8 cellular contexts compared by ENCODE assay signal in genomic region chr7:23530355-23530754, GRCh38. TPM values are rescaled to one million over a fixed set of nuclear protein-coding genes. Genes with fewer than 3 reads are reported as not detected.
DNase-seq lines count a peak whose midpoint lies in the region; ATAC-seq and TF ChIP-seq lines count a peak whose summit lies in the region.

No MANE protein-coding gene starts in this region.

- H3K36me3 Mint-ChIP-seq in CD4-positive, CD25-positive, alpha-beta regulatory T cell = peaks cover 11% of the 10 kb centered on the region
- H3K36me3 Mint-ChIP-seq in T-cell = peaks cover 4% of the 10 kb centered on the region

- peaks cover 49% of the 10 kb centered on the region for H3K4me1 ChIP-seq in CD4-positive, CD25-positive, alpha-beta regulatory T cell (ENCODE audit: control insufficient read depth, insufficient read depth, low read length, poor library complexity, severe bottlenecking)
- H3K4me1 ChIP-seq in effector memory CD4-positive, alpha-beta T cell (ENCODE audit: control insufficient read depth, insufficient read depth, low read length, poor library complexity, severe bottlenecking) = peaks cover 28% of the 10 kb centered on the region
- peaks cover 16 to 41% of the 10 kb centered on the region in 2 donors for H3K4me1 ChIP-seq in muscle layer of duodenum (ENCODE audit: control insufficient read depth in 1 of 2, insufficient read depth in 2 of 2, low read length in 2 of 2)

- H3K4me1 Mint-ChIP-seq in CD4-positive, CD25-positive, alpha-beta regulatory T cell = peaks cover 38 to 65% (median 52%) of the 10 kb centered on the region in 4 donors
- peaks cover 57 to 66% (median 63%) of the 10 kb centered on the region in 3 donors for H3K4me1 Mint-ChIP-seq in T-cell

- peaks cover 2% of the 10 kb centered on the region for H3K36me3 ChIP-seq in CD4-positive, CD25-positive, alpha-beta regulatory T cell (ENCODE audit: control insufficient read depth, insufficient read depth, low read length)
- H3K36me3 ChIP-seq in effector memory CD4-positive, alpha-beta T cell (ENCODE audit: control insufficient read depth, insufficient read depth, low read length) = no peaks in the 10 kb centered on the region
- peaks cover 0 to 4% of the 10 kb centered on the region in 2 donors for H3K36me3 ChIP-seq in muscle layer of duodenum (ENCODE audit: control insufficient read depth in 1 of 2, insufficient read depth in 2 of 2, low read length in 2 of 2)

- H3K27me3 ChIP-seq in CD4-positive, CD25-positive, alpha-beta regulatory T cell (ENCODE audit: control insufficient read depth, insufficient read depth, low read length) = no peaks in the 10 kb centered on the region
- H3K27me3 ChIP-seq in effector memory CD4-positive, alpha-beta T cell (replicated peaks; ENCODE audit: control insufficient read depth, insufficient read depth, low read length, poor library complexity, severe bottlenecking) = no peaks in the 10 kb centered on the region
- H3K27me3 ChIP-seq in muscle layer of duodenum (ENCODE audit: low read depth, low read length) = no peaks in the 10 kb centered on the region

- POLR2A ChIA-PET in T-cell (lab: Charles Lee) = interaction anchor here (0.6 to 1.3 kb wide), 9 partner anchors 9 to 1371 kb away, joined by 3 to 9 read pairs (median 5); no protein-coding TSS in a partner anchor

- CTCF ChIA-PET in T-cell (lab: Charles Lee) = interaction anchor here (0.6 to 1.4 kb wide), 6 partner anchors 9 to 258 kb away, joined by 3 to 10 read pairs (median 4); no protein-coding TSS in a partner anchor

- peak overlapping the region; percentile 98 to 99 (median 99) for H3K4me3 Mint-ChIP-seq in CD4-positive, CD25-positive, alpha-beta regulatory T cell
- H3K4me3 Mint-ChIP-seq in T-cell = peak overlapping the region; percentile 99 to 100 (median 99)

- H3K27ac ChIP-seq in CD4-positive, CD25-positive, alpha-beta regulatory T cell (ENCODE audit: insufficient read depth, low read length, poor library complexity, severe bottlenecking) = peak overlapping the region; percentile 96
- H3K27ac ChIP-seq in effector memory CD4-positive, alpha-beta T cell (ENCODE audit: insufficient read depth, low read length, poor library complexity, severe bottlenecking) = peak overlapping the region; percentile 98
- peak overlapping the region; percentile 99 for H3K27ac ChIP-seq in muscle layer of duodenum (ENCODE audit: low read length)

- ATAC-seq in CD4-positive, CD25-positive, alpha-beta regulatory T cell (ENCODE audit: low read depth in 2 of 2) = no peak
- ATAC-seq in T-cell (replicated peaks in 1 of 4) = peak in 1 of 4 experiments; percentile 49
- ATAC-seq in HG03196 (IDR thresholded peaks at IDR 0.05; ENCODE audit: unreplicated experiment) = no peak

- peaks cover 0 to 2% (median 0%) of the 10 kb centered on the region in 7 donors for H3K9me3 Mint-ChIP-seq in CD4-positive, CD25-positive, alpha-beta regulatory T cell
- no peaks in the 10 kb centered on the region for H3K9me3 Mint-ChIP-seq in T-cell

- H3K9me3 ChIP-seq in CD4-positive, CD25-positive, alpha-beta regulatory T cell (ENCODE audit: control insufficient read depth in 2 of 2, low read length in 2 of 2) = no peaks in the 10 kb centered on the region
- no peaks in the 10 kb centered on the region for H3K9me3 ChIP-seq in effector memory CD4-positive, alpha-beta T cell (ENCODE audit: control insufficient read depth, low read length)
- H3K9me3 ChIP-seq in muscle layer of duodenum (ENCODE audit: control insufficient read depth in 1 of 2, low read length in 2 of 2) = no peaks in the 10 kb centered on the region

- DNase-seq in CD4-positive, CD25-positive, alpha-beta regulatory T cell = peak; percentile 11 to 60 (median 57)
- DNase-seq in GM13977 (ENCODE audit: low spot score) (peak; percentile 64), LNCaP clone FGC (ENCODE audit: low read depth) (no peak), T-cell (peak in 29 of 34 experiments; percentile 16 to 56 (median 35)), GDM1 (lab: John Stamatoyannopoulos, UW) (no peak)
- peak in 2 of 3 donors; percentile 28 to 29 for DNase-seq in effector memory CD4-positive, alpha-beta T cell

- in situ Hi-C loops in GM13977 (cut with MboI; ENCODE audit: low pct_unique_long_range_greater_than_20kb, low sequenced_read_pairs, unreplicated experiment) = no loop called here

- H3K4me3 ChIP-seq in CD4-positive, CD25-positive, alpha-beta regulatory T cell (ENCODE audit: low read depth, low read length) = peak overlapping the region; percentile 100
- H3K4me3 ChIP-seq in LNCaP clone FGC (ENCODE audit: low read depth, low read length) (peak overlapping the region; percentile 99), muscle layer of duodenum (ENCODE audit: low read depth in 1 of 2, low read length in 2 of 2) (peak overlapping the region; percentile 84 to 87)
- H3K4me3 ChIP-seq in effector memory CD4-positive, alpha-beta T cell (ENCODE audit: insufficient read depth, low read depth, low read length, poor library complexity, severe bottlenecking) = peak overlapping the region; percentile 99

- H3K27ac Mint-ChIP-seq in CD4-positive, CD25-positive, alpha-beta regulatory T cell = peak overlapping the region; percentile 83 to 100 (median 99)
- peak overlapping the region; percentile 100 for H3K27ac Mint-ChIP-seq in T-cell

- peaks cover 5% of the 10 kb centered on the region for H3K27me3 Mint-ChIP-seq in CD4-positive, CD25-positive, alpha-beta regulatory T cell
- H3K27me3 Mint-ChIP-seq in T-cell = no peaks in the 10 kb centered on the region

- no peak for TF ChIP-seq CTCF in GM13977 (IDR thresholded peaks at IDR 0.05; ENCODE audit: extremely low read depth, insufficient read depth, missing control alignments)
- TF ChIP-seq CTCF in LNCaP clone FGC (IDR thresholded peaks at IDR 0.05; ENCODE audit: control insufficient read depth, extremely low read depth, insufficient read depth) = no peak

RNA-seq across cellular contexts. Expression of gene TRA2A, which starts 1.4 kb away (rescaled TPM):
- 292 TPM for total RNA-seq in CD4-positive, CD25-positive, alpha-beta regulatory T cell
- polyA plus RNA-seq in CD4-positive, CD25-positive, alpha-beta regulatory T cell = 10 to 100 TPM; 32.6 to 71.6 (median 51.0) TPM
- 100 to 1,000 TPM; 105 to 246 (median 119) TPM for total RNA-seq in T-cell

Comparison
In these comparisons a context has a peak if more than half of its experiments do, and no peak if none do; other contexts are left out.
1. DNase-seq: peak in CD4-positive, CD25-positive, alpha-beta regulatory T cell (3 of 3), GM13977 (single experiment), T-cell (29 of 34) and effector memory CD4-positive, alpha-beta T cell (2 of 3); none in LNCaP clone FGC (single experiment) and GDM1 (single experiment).
2. Peak in every context shown above with its lines, with median percentiles within 50 percentile points of each other: H3K27ac ChIP-seq and H3K4me3 ChIP-seq.